In genomic region chr18:68778280-68778875, GRCh38 we compare ENCODE assay signal across 30 cellular contexts. TPM values are rescaled to one million over a fixed set of nuclear protein-coding genes. Genes with fewer than 3 reads are reported as not detected.
"Had no signal": no experiment of that assay in that cellular context is flagged by ENCODE, and none has a peak within 500 bp of the region (broad histone marks: within the 10 kb centered on the region; RNA-seq: fewer than 3 reads in every experiment).

No MANE protein-coding gene starts in this region.

- H3K27ac ChIP-seq: epithelial cell of prostate, foreskin keratinocyte, lower lobe of right lung, skin epidermis, tibial artery, upper lobe of right lung had no signal

- H3K9me3 Mint-ChIP-seq: activated CD4-positive, alpha-beta T cell treated with anti-CD3 and anti-CD28 coated beads, Interleukin-2, amount 10 ng/mL, durations not matched to agents 7 days and 5 days; activated CD8-positive, alpha-beta T cell treated with anti-CD3 and anti-CD28 coated beads for 36 hours; activated naive CD4-positive, alpha-beta T cell treated with anti-CD3 and anti-CD28 coated beads, Interleukin-2, amount 50 U/mL, for 24 hours; activated naive CD8-positive, alpha-beta T cell treated with anti-CD3 and anti-CD28 coated beads, Interleukin-2, amount 50 U/mL, for 24 hours; activated T-helper 2 cell treated with anti-CD3 and anti-CD28 coated beads, Interferon-gamma antibody, Interleukin-2, Interleukin-4, amounts not matched to agents 10 μg/mL and 5 μg/mL and 100 μg/mL, durations not matched to agents 14 hours and 24 hours and 36 hours; natural killer cell treated with Interleukin-12 subunit alpha and Interleukin-12 subunit beta and Interleukin-15 and Interleukin-18, amount 100 ng/mL, for 72 hours; stimulated activated effector memory CD8-positive, alpha-beta T cell treated with anti-CD3 and anti-CD28 coated beads, Interleukin-12 subunit alpha, Interleukin-12 subunit beta, amount 100 ng/mL, for 72 hours; stimulated activated naive CD8-positive, alpha-beta T cell treated with anti-CD3 and anti-CD28 coated beads, Interleukin-15, amount 100 ng/mL, for 72 hours; WTC11 had no signal

- DNase-seq: activated CD4-positive, alpha-beta T cell treated with anti-CD3 and anti-CD28 coated beads for 1 hour; activated CD4-positive, alpha-beta T cell treated with anti-CD3 and anti-CD28 coated beads, Interleukin-2, amount 10 ng/mL, durations not matched to agents 7 days and 5 days; activated CD8-positive, alpha-beta T cell treated with anti-CD3 and anti-CD28 coated beads for 36 hours; activated naive CD8-positive, alpha-beta T cell treated with anti-CD3 and anti-CD28 coated beads, Interleukin-2, amount 50 U/mL, for 24 hours; activated T-cell treated with anti-CD3 and anti-CD28 coated beads, Interleukin-2, amount 50 U/mL, for 48 hours; amygdala; central memory CD4-positive, alpha-beta T cell; dermis blood vessel endothelial cell; effector CD4-positive, alpha-beta T cell; esophagus squamous epithelium; heart right ventricle; kidney glomerular epithelial cell; lower lobe of right lung; mucosa of descending colon; posterior cingulate gyrus; stimulated activated CD4-positive, alpha-beta T cell treated with anti-CD3 and anti-CD28 coated beads, Interleukin-12 subunit alpha, Interleukin-12 subunit beta, amount 100 ng/mL, for 4 hours; stimulated activated CD4-positive, alpha-beta T cell treated with anti-CD3 and anti-CD28 coated beads, Interleukin-4, amount 100 ng/mL, for 24 hours; stimulated activated naive CD8-positive, alpha-beta T cell treated with anti-CD3 and anti-CD28 coated beads, Interleukin-15, amount 100 ng/mL, for 72 hours; T-helper 2 cell; tibial artery; upper lobe of right lung had no signal

- H3K4me1 ChIP-seq: esophagus squamous epithelium, foreskin keratinocyte, lower lobe of right lung, tibial artery, upper lobe of right lung had no signal

- H3K4me1 Mint-ChIP-seq: activated CD4-positive, alpha-beta T cell treated with anti-CD3 and anti-CD28 coated beads, Interleukin-2, amount 10 ng/mL, durations not matched to agents 7 days and 5 days; activated naive CD4-positive, alpha-beta T cell treated with anti-CD3 and anti-CD28 coated beads, Interleukin-2, amount 50 U/mL, for 24 hours; activated naive CD8-positive, alpha-beta T cell treated with anti-CD3 and anti-CD28 coated beads, Interleukin-2, amount 50 U/mL, for 24 hours; stimulated activated effector memory CD8-positive, alpha-beta T cell treated with anti-CD3 and anti-CD28 coated beads, Interleukin-12 subunit alpha, Interleukin-12 subunit beta, amount 100 ng/mL, for 72 hours; stimulated activated naive CD8-positive, alpha-beta T cell treated with anti-CD3 and anti-CD28 coated beads, Interleukin-15, amount 100 ng/mL, for 72 hours had no signal

- H3K36me3 Mint-ChIP-seq: activated naive CD4-positive, alpha-beta T cell treated with anti-CD3 and anti-CD28 coated beads, Interleukin-2, amount 50 U/mL, for 24 hours; natural killer cell treated with Interleukin-12 subunit alpha and Interleukin-12 subunit beta and Interleukin-15 and Interleukin-18, amount 100 ng/mL, for 72 hours; stimulated activated effector memory CD8-positive, alpha-beta T cell treated with anti-CD3 and anti-CD28 coated beads, Interleukin-12 subunit alpha, Interleukin-12 subunit beta, amount 100 ng/mL, for 72 hours; WTC11 had no signal

- H3K27ac Mint-ChIP-seq: activated CD4-positive, alpha-beta T cell treated with anti-CD3 and anti-CD28 coated beads, Interleukin-2, amount 10 ng/mL, durations not matched to agents 7 days and 5 days; activated CD8-positive, alpha-beta T cell treated with anti-CD3 and anti-CD28 coated beads for 36 hours; activated naive CD4-positive, alpha-beta T cell treated with anti-CD3 and anti-CD28 coated beads, Interleukin-2, amount 50 U/mL, for 24 hours; activated naive CD8-positive, alpha-beta T cell treated with anti-CD3 and anti-CD28 coated beads, Interleukin-2, amount 50 U/mL, for 24 hours; activated T-helper 2 cell treated with anti-CD3 and anti-CD28 coated beads, Interferon-gamma antibody, Interleukin-2, Interleukin-4, amounts not matched to agents 10 μg/mL and 5 μg/mL and 100 μg/mL, durations not matched to agents 14 hours and 24 hours and 36 hours; natural killer cell treated with Interleukin-12 subunit alpha and Interleukin-12 subunit beta and Interleukin-15 and Interleukin-18, amount 100 ng/mL, for 72 hours; stimulated activated effector memory CD8-positive, alpha-beta T cell treated with anti-CD3 and anti-CD28 coated beads, Interleukin-12 subunit alpha, Interleukin-12 subunit beta, amount 100 ng/mL, for 72 hours; stimulated activated naive CD8-positive, alpha-beta T cell treated with anti-CD3 and anti-CD28 coated beads, Interleukin-15, amount 100 ng/mL, for 72 hours; WTC11 had no signal

- ATAC-seq: activated CD8-positive, alpha-beta T cell treated with anti-CD3 and anti-CD28 coated beads for 36 hours; activated naive CD8-positive, alpha-beta T cell treated with anti-CD3 and anti-CD28 coated beads, Interleukin-2, amount 50 U/mL, for 24 hours; foreskin keratinocyte; left lobe of liver; lower lobe of right lung; mucosa of descending colon; natural killer cell treated with Interleukin-12 subunit alpha and Interleukin-12 subunit beta and Interleukin-15 and Interleukin-18, amount 100 ng/mL, for 72 hours; stimulated activated effector memory CD8-positive, alpha-beta T cell treated with anti-CD3 and anti-CD28 coated beads, Interleukin-12 subunit alpha, Interleukin-12 subunit beta, amount 100 ng/mL, for 72 hours; stimulated activated naive CD8-positive, alpha-beta T cell treated with anti-CD3 and anti-CD28 coated beads, Interleukin-15, amount 100 ng/mL, for 72 hours; WTC11 had no signal

- H3K27me3 Mint-ChIP-seq: activated CD4-positive, alpha-beta T cell treated with anti-CD3 and anti-CD28 coated beads, Interleukin-2, amount 10 ng/mL, durations not matched to agents 7 days and 5 days; activated CD8-positive, alpha-beta T cell treated with anti-CD3 and anti-CD28 coated beads for 36 hours; activated naive CD4-positive, alpha-beta T cell treated with anti-CD3 and anti-CD28 coated beads, Interleukin-2, amount 50 U/mL, for 24 hours; activated naive CD8-positive, alpha-beta T cell treated with anti-CD3 and anti-CD28 coated beads, Interleukin-2, amount 50 U/mL, for 24 hours; natural killer cell treated with Interleukin-12 subunit alpha and Interleukin-12 subunit beta and Interleukin-15 and Interleukin-18, amount 100 ng/mL, for 72 hours; stimulated activated naive CD8-positive, alpha-beta T cell treated with anti-CD3 and anti-CD28 coated beads, Interleukin-15, amount 100 ng/mL, for 72 hours had no signal

- H3K36me3 ChIP-seq: esophagus squamous epithelium, heart right ventricle, lower lobe of right lung, tibial artery, upper lobe of right lung had no signal

- H3K9me3 ChIP-seq: esophagus squamous epithelium, lower lobe of right lung, mucosa of descending colon, tibial artery, upper lobe of right lung had no signal

- H3K4me3 Mint-ChIP-seq: activated CD4-positive, alpha-beta T cell treated with anti-CD3 and anti-CD28 coated beads, Interleukin-2, amount 10 ng/mL, durations not matched to agents 7 days and 5 days; activated CD8-positive, alpha-beta T cell treated with anti-CD3 and anti-CD28 coated beads for 36 hours; activated naive CD4-positive, alpha-beta T cell treated with anti-CD3 and anti-CD28 coated beads, Interleukin-2, amount 50 U/mL, for 24 hours; activated naive CD8-positive, alpha-beta T cell treated with anti-CD3 and anti-CD28 coated beads, Interleukin-2, amount 50 U/mL, for 24 hours; natural killer cell treated with Interleukin-12 subunit alpha and Interleukin-12 subunit beta and Interleukin-15 and Interleukin-18, amount 100 ng/mL, for 72 hours; stimulated activated effector memory CD8-positive, alpha-beta T cell treated with anti-CD3 and anti-CD28 coated beads, Interleukin-12 subunit alpha, Interleukin-12 subunit beta, amount 100 ng/mL, for 72 hours; stimulated activated naive CD8-positive, alpha-beta T cell treated with anti-CD3 and anti-CD28 coated beads, Interleukin-15, amount 100 ng/mL, for 72 hours; WTC11 had no signal

- H3K27me3 ChIP-seq: esophagus squamous epithelium, foreskin keratinocyte, heart right ventricle, tibial artery, upper lobe of right lung had no signal

- H3K4me3 ChIP-seq: esophagus squamous epithelium, heart right ventricle, lower lobe of right lung, mucosa of descending colon, skin epidermis, tibial artery, upper lobe of right lung had no signal

RNA-seq across cellular contexts. Expression of gene CCDC102B, which starts 19.5 kb away (rescaled TPM):
- total RNA-seq: foreskin keratinocyte had no signal
